37 cellular contexts compared by ENCODE assay signal in genomic region chrX:149996515-149996914, GRCh38. TPM values are rescaled to one million over a fixed set of nuclear protein-coding genes. Genes with fewer than 3 reads are reported as not detected.
DNase-seq lines count a peak whose midpoint lies in the region; ATAC-seq, FAIRE-seq and TF ChIP-seq lines count a peak whose summit lies in the region.
"Had no signal": no experiment of that assay in that cellular context is flagged by ENCODE, and none has a peak within 500 bp of the region (broad histone marks: within the 10 kb centered on the region; RNA-seq: fewer than 3 reads in every experiment).

No MANE protein-coding gene starts in this region.

- H3K27ac ChIP-seq in HepG2 (ENCODE audit: extremely low read length, insufficient read depth, low read length) (no peak overlapping the region), right lobe of liver (no peak overlapping the region), astrocyte (ENCODE audit: low read depth, low read length) (no peak overlapping the region), body of pancreas (no peak overlapping the region)
- H3K27ac ChIP-seq: 22Rv1; A549; BLaER1; BLaER1 treated with 17β-estradiol and CSF1 and Interleukin-3, amounts not matched to agents 10 nM and 100 nM; C4-2B had no signal

- H3K27me3 Mint-ChIP-seq in astrocyte (ENCODE audit: low read depth, unreplicated experiment): no peaks in the 10 kb centered on the region
- H3K27me3 Mint-ChIP-seq: B cell; CD4-positive, alpha-beta memory T cell; CD4-positive, alpha-beta T cell; CD4-positive, CD25-positive, alpha-beta regulatory T cell had no signal

- H3K79me2 ChIP-seq in HepG2 (ENCODE audit: insufficient read depth, low read length): no peaks in the 10 kb centered on the region
- H3K79me2 ChIP-seq in astrocyte (ENCODE audit: insufficient read depth, low read length): no peaks in the 10 kb centered on the region

- TF ChIP-seq EP300 in HepG2 (IDR thresholded peaks at IDR 0.05; ENCODE audit: low read depth in 2 of 2, low read length in 2 of 2) (no peak), HepG2 (CRISPR knock-in tag; IDR thresholded peaks at IDR 0.05; ENCODE audit: borderline replicate concordance) (no peak)

- in situ Hi-C loops in HepG2 (cut with HindIII; ENCODE audit: extremely low pct_ligation_motif_present, low pct_unique_long_range_greater_than_20kb): no loop called here

- BruUV-seq in HepG2 (replicated peaks; lab: Mats Ljungman, UMichigan): no TSS peak

- CTCF ChIA-PET in HepG2 (lab: Yijun Ruan, JAX; ENCODE audit: low intra/inter-chr PET ratio, low total read pairs): no interaction called here

- TF ChIP-seq CTCF in HepG2 (CRISPR knock-in tag; IDR thresholded peaks at IDR 0.05) (no peak), right lobe of liver (IDR thresholded peaks at IDR 0.05) (no peak), astrocyte (IDR thresholded peaks at IDR 0.05; ENCODE audit: insufficient read depth, low read depth, low read length) (no peak), body of pancreas (IDR thresholded peaks at IDR 0.05) (no peak)

- H2AFZ ChIP-seq in HepG2 (ENCODE audit: low read length): no peak overlapping the region
- no peak overlapping the region for H2AFZ ChIP-seq in astrocyte (ENCODE audit: low read depth, low read length)

- H3K27me3 ChIP-seq in HepG2 (ENCODE audit: control insufficient read depth in 1 of 2, insufficient read depth in 2 of 2, low read length in 2 of 2) (no peaks in the 10 kb centered on the region), right lobe of liver (no peaks in the 10 kb centered on the region), astrocyte (ENCODE audit: insufficient read depth, low read length) (no peaks in the 10 kb centered on the region), body of pancreas (no peaks in the 10 kb centered on the region)
- H3K27me3 ChIP-seq: BE2C; BLaER1; BLaER1 treated with 17β-estradiol and CSF1 and Interleukin-3, amounts not matched to agents 10 nM and 100 nM had no signal

- peak; percentile 64 for ATAC-seq in HepG2
- ATAC-seq in right lobe of liver: no peak
- no peak for ATAC-seq in body of pancreas
- ATAC-seq: A549; CD8-positive, alpha-beta T cell had no signal

- peaks cover 6% of the 10 kb centered on the region for H3K36me3 Mint-ChIP-seq in astrocyte (ENCODE audit: low read depth, unreplicated experiment)

- H3K4me3 Mint-ChIP-seq in astrocyte (ENCODE audit: unreplicated experiment): no peak overlapping the region
- H3K4me3 Mint-ChIP-seq: B cell; CD14-positive monocyte; CD4-positive, alpha-beta memory T cell; CD4-positive, alpha-beta T cell; CD4-positive, CD25-positive, alpha-beta regulatory T cell; CD8-positive, alpha-beta memory T cell; CD8-positive, alpha-beta T cell had no signal

- intact Hi-C loops in HepG2 (cut with micrococcal nuclease; ENCODE audit: unreplicated experiment): no loop called here
- intact Hi-C loops in right lobe of liver (cut with DNase I): no loop called here
- intact Hi-C loops in body of pancreas (cut with DNase I): no loop called here

- TF ChIP-seq POLR2A in HepG2 (IDR thresholded peaks at IDR 0.05; ENCODE audit: insufficient read depth in 1 of 2, low read depth in 2 of 2, low read length in 2 of 2) (no peak), right lobe of liver (IDR thresholded peaks at IDR 0.05) (no peak), body of pancreas (IDR thresholded peaks at IDR 0.05) (no peak)

- POLR2A ChIA-PET in HepG2 (lab: Yijun Ruan, JAX): no interaction called here

- H3K4me1 ChIP-seq in HepG2 (ENCODE audit: insufficient read depth, low read length): no peaks in the 10 kb centered on the region
- H3K4me1 ChIP-seq in right lobe of liver: no peaks in the 10 kb centered on the region
- H3K4me1 ChIP-seq in astrocyte (ENCODE audit: insufficient read depth, low read length): no peaks in the 10 kb centered on the region
- H3K4me1 ChIP-seq in body of pancreas: no peaks in the 10 kb centered on the region
- H3K4me1 ChIP-seq: A549; BE2C; BLaER1; BLaER1 treated with 17β-estradiol and CSF1 and Interleukin-3, amounts not matched to agents 10 nM and 100 nM; Caco-2 had no signal

- H3K27ac Mint-ChIP-seq in astrocyte (ENCODE audit: unreplicated experiment): no peak overlapping the region
- H3K27ac Mint-ChIP-seq: B cell; CD4-positive, alpha-beta T cell; CD8-positive, alpha-beta T cell had no signal

- FAIRE-seq in HepG2 (lab: Jason Lieb, UNC): no peak
- peak; percentile 54 for FAIRE-seq in astrocyte (lab: Jason Lieb, UNC)
- FAIRE-seq: A204.1, A549, D721Med had no signal

- H3K9me3 ChIP-seq in HepG2 (ENCODE audit: low read length) (no peaks in the 10 kb centered on the region), right lobe of liver (no peaks in the 10 kb centered on the region), astrocyte (ENCODE audit: insufficient read depth, low read depth, low read length) (no peaks in the 10 kb centered on the region), body of pancreas (no peaks in the 10 kb centered on the region)
- H3K9me3 ChIP-seq: A549, BE2C, BLaER1, Caco-2 had no signal

- H3K36me3 ChIP-seq in HepG2 (replicated peaks in 1 of 2; ENCODE audit: control insufficient read depth in 1 of 2, insufficient read depth in 2 of 2, low read length in 2 of 2) (no peaks in the 10 kb centered on the region), right lobe of liver (no peaks in the 10 kb centered on the region), astrocyte (ENCODE audit: insufficient read depth, low read length) (no peaks in the 10 kb centered on the region), body of pancreas (replicated peaks in 1 of 2; ENCODE audit: insufficient read depth in 1 of 2, low read depth in 2 of 2) (no peaks in the 10 kb centered on the region)
- H3K36me3 ChIP-seq: BE2C, BLaER1 had no signal

- peak; percentile 2 for DNase-seq in HepG2 (ENCODE audit: low spot score)
- no peak for DNase-seq in right lobe of liver
- DNase-seq in astrocyte (ENCODE audit: low read depth): no peak
- DNase-seq in body of pancreas: peak in 3 of 4 donors; percentile 3 to 19 (median 15)
- DNase-seq in mucosa of gallbladder (ENCODE audit: low spot score): peak; percentile 29
- no peak for DNase-seq in GF-D8 (lab: John Stamatoyannopoulos, UW)
- no peak for DNase-seq in inferior parietal cortex (ENCODE audit: extremely low spot score)
- no peak for DNase-seq in NCI-H1105 (lab: John Stamatoyannopoulos, UW)
- DNase-seq: 8988T; ACHN; AML-193; BE2C; C1 segment of cervical spinal cord; Caco-2; Calu3; CD4-positive, alpha-beta memory T cell; CD4-positive, alpha-beta T cell; CD4-positive, CD25-positive, alpha-beta regulatory T cell; CD8-positive, alpha-beta memory T cell; CD8-positive, alpha-beta T cell; COR-L47; DMS 273 treated with DMSO at 0.1 percent for 48 hours; DMS153; DMS53; DMS79; DMS79 treated with DMSO at 0.1 percent for 48 hours; DND-41; EL had no signal

- WGBS in HepG2 (ENCODE audit: low lambda C conversion rate): 71% methylated on average over 4 of the region's 4 CpGs
- WGBS in right lobe of liver (ENCODE audit: insufficient coverage, low coverage, low lambda C conversion rate, missing lambda C conversion rate): 48% methylated on average over 4 of the region's 4 CpGs
- WGBS in body of pancreas, 2 donors: 52 to 53% methylated on average over 4 of the region's 4 CpGs

- no peak overlapping the region for H3K4me2 ChIP-seq in HepG2 (ENCODE audit: low read depth, low read length)
- H3K4me2 ChIP-seq in astrocyte (ENCODE audit: low read length): no peak overlapping the region
- H3K4me2 ChIP-seq: A549; BLaER1; BLaER1 treated with 17β-estradiol and CSF1 and Interleukin-3, amounts not matched to agents 10 nM and 100 nM had no signal

- H3K4me3 ChIP-seq in HepG2 (replicated peaks in 1 of 3; ENCODE audit: insufficient read depth in 1 of 3, low read depth in 2 of 3, low read length in 3 of 3): no peak overlapping the region
- H3K4me3 ChIP-seq in right lobe of liver: no peak overlapping the region
- no peak overlapping the region for H3K4me3 ChIP-seq in astrocyte (ENCODE audit: insufficient read depth, low read depth, low read length)
- no peak overlapping the region for H3K4me3 ChIP-seq in body of pancreas
- H3K4me3 ChIP-seq: A549; BLaER1; BLaER1 treated with 17β-estradiol and CSF1 and Interleukin-3, amounts not matched to agents 10 nM and 100 nM had no signal

- no peaks in the 10 kb centered on the region for H3K4me1 Mint-ChIP-seq in astrocyte (ENCODE audit: low read depth, unreplicated experiment)
- H3K4me1 Mint-ChIP-seq: B cell; CD14-positive monocyte; CD4-positive, alpha-beta memory T cell; CD4-positive, CD25-positive, alpha-beta regulatory T cell; CD8-positive, alpha-beta memory T cell had no signal

- TF ChIP-seq RAD21 in HepG2 (CRISPR knock-in tag; IDR thresholded peaks at IDR 0.05): no peak

- H3K9ac ChIP-seq in HepG2 (ENCODE audit: insufficient read depth, low read depth, low read length) (no peak overlapping the region), astrocyte (ENCODE audit: low read length) (no peak overlapping the region)
- H3K9ac ChIP-seq: BLaER1; BLaER1 treated with 17β-estradiol and CSF1 and Interleukin-3, amounts not matched to agents 10 nM and 100 nM had no signal

- H4K20me1 ChIP-seq in HepG2 (ENCODE audit: insufficient read depth, low read length) (no peaks in the 10 kb centered on the region), astrocyte (ENCODE audit: insufficient read depth, low read length) (no peaks in the 10 kb centered on the region)
- H4K20me1 ChIP-seq: BLaER1; BLaER1 treated with 17β-estradiol and CSF1 and Interleukin-3, amounts not matched to agents 10 nM and 100 nM had no signal

- no peaks in the 10 kb centered on the region for H3K9me3 Mint-ChIP-seq in astrocyte (ENCODE audit: unreplicated experiment)
- H3K9me3 Mint-ChIP-seq: CD4-positive, alpha-beta T cell; CD8-positive, alpha-beta memory T cell; CD8-positive, alpha-beta T cell had no signal

RNA-seq across cellular contexts. Expression of gene EOLA2, which starts 58.2 kb away (rescaled TPM):
- total RNA-seq in HepG2 (2016; rRNA removed; fragmentation: Illumina TruSeq; extraction: Trizol) (22.0 and 29.0 TPM in 2 replicates), right lobe of liver (10 to 100 TPM; 13.8 to 26.9 (median 16.7) TPM), astrocyte (36.4 and 42.4 TPM in 2 replicates), body of pancreas (10 to 100 TPM; 13.2 to 15.0 TPM), mucosa of gallbladder (30.2 TPM)
- total RNA-seq in HepG2 (2016; cell fraction: cytosol; rRNA removed; fragmentation: Illumina TruSeq; extraction: Trizol; ENCODE audit: low read depth): 13.4 and 21.7 TPM in 2 replicates
- total RNA-seq in HepG2 (2016; cell fraction: insoluble cytoplasmic fraction; rRNA removed; fragmentation: Illumina TruSeq; extraction: Trizol): 20.4 and 27.4 TPM in 2 replicates
- total RNA-seq in HepG2 (2016; cell fraction: membrane; rRNA removed; fragmentation: Illumina TruSeq; extraction: Trizol): 28.1 and 36.4 TPM in 2 replicates
- total RNA-seq in HepG2 (2016; cell fraction: nucleus; rRNA removed; fragmentation: Illumina TruSeq; extraction: Trizol): 14.2 and 19.6 TPM in 2 replicates
- 20.4 and 23.8 TPM in 2 replicates for polyA plus RNA-seq in HepG2 (2011; rRNA removed)
- 20.3 and 22.5 TPM in 2 replicates for polyA plus RNA-seq in HepG2 (2011; cell fraction: cytosol; rRNA removed)
- 38.1 and 38.2 TPM in 2 replicates for polyA plus RNA-seq in HepG2 (2011; cell fraction: nucleus; rRNA removed)
- 16.4 and 17.4 TPM in 2 replicates for polyA plus RNA-seq in HepG2 (2012)
- polyA plus RNA-seq in HepG2 (2016; cell fraction: cytosol; fragmentation: Illumina TruSeq; extraction: Trizol; ENCODE audit: low read depth): 20.1 and 29.1 TPM in 2 replicates
- 32.3 and 36.8 TPM in 2 replicates for polyA plus RNA-seq in HepG2 (2016; cell fraction: insoluble cytoplasmic fraction; fragmentation: Illumina TruSeq; extraction: Trizol; ENCODE audit: low read depth)
- 23.6 and 37.1 TPM in 2 replicates for polyA plus RNA-seq in HepG2 (2016; cell fraction: membrane; fragmentation: Illumina TruSeq; extraction: Trizol; ENCODE audit: low read depth)
- polyA plus RNA-seq in HepG2 (2016; cell fraction: nucleus; fragmentation: Illumina TruSeq; extraction: Trizol; ENCODE audit: insufficient read depth, low read depth): 30.4 and 33.6 TPM in 2 replicates
- 18.8 and 29.4 TPM in 2 replicates for polyA minus RNA-seq in HepG2 (2011; rRNA and poly(A)+ RNA removed; ENCODE audit: low replicate concordance)
- 5.5 and 6.6 TPM in 2 replicates for polyA minus RNA-seq in HepG2 (2011; cell fraction: cytosol; rRNA and poly(A)+ RNA removed)
- 18.6 and 19.8 TPM in 2 replicates for polyA minus RNA-seq in HepG2 (2011; cell fraction: nucleus; rRNA and poly(A)+ RNA removed)

Comparison
In these comparisons a context has a peak if more than half of its experiments do, and no peak if none do; other contexts are left out.
1. DNase-seq: peak in HepG2 (single experiment), body of pancreas (3 of 4) and mucosa of gallbladder (single experiment); none in right lobe of liver (0 of 3), astrocyte (single experiment), GF-D8 (single experiment), inferior parietal cortex (single experiment) and NCI-H1105 (single experiment).